Comparison of ENCODE assay signal across 1 cellular context in genomic region chr1:20575544-20576056, GRCh38.
TF ChIP-seq lines count a peak whose summit lies in the region.

No MANE protein-coding gene starts in this region.

TF ChIP-seq in H1, 55 proteins besides CTCF, POLR2A, EP300 and RAD21:
- no peak for TF ChIP-seq CEBPB (IDR thresholded peaks at IDR 0.05; ENCODE audit: low read depth, low read length)
TF ChIP-seq in H1: peak in this region for 0.
